In the genomic region with DNA sequence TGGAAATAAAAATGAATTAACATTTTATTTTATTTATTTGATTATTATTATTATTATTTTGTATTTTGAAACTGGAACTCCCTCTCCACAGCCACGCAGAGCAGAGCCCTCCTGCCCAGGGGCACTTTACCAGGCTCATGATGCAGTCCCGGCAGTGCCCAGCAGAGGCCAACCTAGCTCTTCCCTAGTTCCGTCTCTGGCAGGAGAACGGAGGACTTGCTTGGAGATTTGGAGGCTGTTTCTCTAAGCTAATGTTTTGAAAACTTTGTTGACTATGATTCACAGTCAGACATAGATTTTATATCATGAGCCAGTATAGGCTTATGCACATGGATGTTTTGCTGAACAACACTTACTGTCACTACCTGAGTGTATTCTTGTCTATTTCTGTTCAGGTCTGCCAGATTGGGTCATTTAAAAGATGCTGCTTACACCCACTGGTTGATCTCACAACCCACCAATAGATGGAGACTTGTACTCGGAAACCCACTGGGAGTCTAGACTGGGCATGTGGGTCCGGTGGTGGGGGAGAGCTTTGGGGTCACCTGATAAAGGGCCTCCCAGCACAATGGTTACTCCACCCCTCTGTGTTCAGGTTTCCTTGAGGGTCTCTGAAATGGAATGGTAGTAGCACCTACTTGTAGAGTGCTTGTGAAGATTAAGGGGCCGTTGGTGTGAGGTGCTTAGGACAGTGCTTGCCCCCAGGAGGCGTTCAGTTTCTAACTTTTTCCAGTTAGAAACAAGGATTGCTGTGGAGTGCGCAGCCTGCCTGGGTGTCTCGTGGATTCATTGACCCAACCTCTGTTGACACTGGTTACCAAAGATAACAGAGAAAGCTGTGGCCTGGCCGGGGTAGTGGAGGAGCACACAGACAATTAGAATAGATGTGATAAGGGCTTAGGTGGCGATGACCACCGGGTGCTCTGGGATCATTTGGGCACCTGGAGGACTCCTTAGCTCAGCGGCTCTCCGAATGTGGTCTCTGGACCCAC, we compare ENCODE assay signal across 8 cellular contexts.
DNase-seq lines count a peak whose midpoint lies in the region; ATAC-seq lines count a peak whose summit lies in the region.

No MANE protein-coding gene starts in this region.

- DNase-seq in ACHN (peak; percentile 73), NCI-H2227 (lab: John Stamatoyannopoulos, UW; ENCODE audit: unreplicated experiment) (peak; percentile 82), cerebellar cortex (ENCODE audit: low spot score) (peak; percentile 78), left kidney (ENCODE audit: low read depth, low spot score) (peak; percentile 89)
- peak; percentile 46 to 52 for DNase-seq in stimulated activated CD4-positive, alpha-beta T cell treated with anti-CD3 and anti-CD28 coated beads, Interleukin-4, amount 100 ng/mL, for 48 hours (ENCODE audit: low read depth in 2 of 2)

- in situ Hi-C loops in ACHN (cut with HindIII; ENCODE audit: low pct_ligation_motif_present, low pct_unique_long_range_greater_than_20kb, low sequenced_read_pairs) = no loop called here

- ATAC-seq in GM18502 (IDR thresholded peaks at IDR 0.05; ENCODE audit: poor library complexity, unreplicated experiment) = peak; percentile 91
- ATAC-seq in HG03064 (IDR thresholded peaks at IDR 0.05; ENCODE audit: low read depth, unreplicated experiment) = peak; percentile 80
- peak; percentile 77 to 84 for ATAC-seq in activated CD4-positive, CD25-positive, alpha-beta regulatory T cell treated with anti-CD3 and anti-CD28 coated beads, Interleukin-2, amount 50 U/mL, for 24 hours

Comparison
In these comparisons a context has a peak if more than half of its experiments do, and no peak if none do; other contexts are left out.
1. Peak in every context shown above with its lines: DNase-seq and ATAC-seq.